ENCODE assay signal across 26 cellular contexts in genomic region chr20:46624941-46625340, GRCh38. TPM values are rescaled to one million over a fixed set of nuclear protein-coding genes. Genes with fewer than 3 reads are reported as not detected.
A peak's percentile ranks its signal among the peaks of the same experiment; 100 is the strongest.
DNase-seq lines count a peak whose midpoint lies in the region; ATAC-seq and TF ChIP-seq lines count a peak whose summit lies in the region.
"Had no signal": no experiment of that assay in that cellular context is flagged by ENCODE, and none has a peak within 500 bp of the region (broad histone marks: within the 10 kb centered on the region; RNA-seq: fewer than 3 reads in every experiment).

No MANE protein-coding gene starts in this region.

- no peaks in the 10 kb centered on the region for H3K4me1 ChIP-seq in ovary (ENCODE audit: insufficient read depth)
- peaks cover 0 to 12% (median 0%) of the 10 kb centered on the region in 12 donors for H3K4me1 ChIP-seq in heart left ventricle
- H3K4me1 ChIP-seq: A549, BE2C, Caco-2 had no signal

- intact Hi-C loops in ovary (cut with DNase I), result no loop called here
- intact Hi-C loops in heart left ventricle (cut with DNase I), result no loop called here

- peak; percentile 75 for DNase-seq in CD1c-positive myeloid dendritic cell (ENCODE audit: extremely low spot score)
- peak; percentile 90 for DNase-seq in MV-4-11 (lab: John Stamatoyannopoulos, UW)
- DNase-seq in OCI-M1 (lab: John Stamatoyannopoulos, UW), result peak; percentile 28
- peak; percentile 32 for DNase-seq in medulla oblongata (ENCODE audit: extremely low spot score)
- DNase-seq in ovary, result no peak
- DNase-seq in heart left ventricle, result no peak
- DNase-seq: BE2C; Caco-2; CD4-positive, alpha-beta T cell; DMS 273 treated with DMSO at 0.1 percent for 48 hours; DND-41; KG1; NCI-H1417; NCI-H1694 treated with DMSO at 0.1 percent for 48 hours; NCI-H2081 treated with DMSO at 0.1 percent for 48 hours; NCI-H2171 treated with DMSO at 0.1 percent for 48 hours; NCI-H524 treated with DMSO at 0.1 percent for 48 hours; NCI-H82; SJCRH30; SW 1271 had no signal

- no peaks in the 10 kb centered on the region for H3K36me3 ChIP-seq in ovary
- no peaks in the 10 kb centered on the region for H3K36me3 ChIP-seq in heart left ventricle
- H3K36me3 ChIP-seq: BE2C, SJCRH30 had no signal

- H3K4me3 ChIP-seq in ovary (no peak overlapping the region), heart left ventricle (no peak overlapping the region)
- H3K4me3 ChIP-seq: A549, GM12878, SJCRH30 had no signal

- 72 to 87% (median 85%) methylated on average over 2 of the region's 2 CpGs for WGBS in ovary, 3 donors
- 56 to 74% (median 65%) methylated on average over 2 of the region's 2 CpGs for WGBS in heart left ventricle, 4 donors

- TF ChIP-seq POLR2A in ovary (IDR thresholded peaks at IDR 0.05) (no peak), heart left ventricle (IDR thresholded peaks at IDR 0.05) (no peak)

- H3K9me3 ChIP-seq in ovary, result peaks cover 0 to 3% of the 10 kb centered on the region in 2 donors
- H3K9me3 ChIP-seq in heart left ventricle, result peaks cover 0 to 30% (median 5%) of the 10 kb centered on the region in 12 donors
- H3K9me3 ChIP-seq: BE2C, SJCRH30 had no signal

- TF ChIP-seq CTCF in ovary (IDR thresholded peaks at IDR 0.05) (no peak), heart left ventricle (IDR thresholded peaks at IDR 0.05) (no peak)

- TF ChIP-seq EP300 in ovary (IDR thresholded peaks at IDR 0.05), result no peak

- H3K27ac ChIP-seq in ovary (no peak overlapping the region), heart left ventricle (no peak overlapping the region)
- H3K27ac ChIP-seq: A549, HL-60, SJCRH30 had no signal

- H3K27me3 ChIP-seq in ovary (no peaks in the 10 kb centered on the region), heart left ventricle (no peaks in the 10 kb centered on the region)
- H3K27me3 ChIP-seq: BE2C, SJCRH30 had no signal

- ATAC-seq in HG02623 (IDR thresholded peaks at IDR 0.05; ENCODE audit: unreplicated experiment) (no peak), heart left ventricle (no peak)
- ATAC-seq: A549, GM12878, Panc1 had no signal

RNA-seq across cellular contexts. Expression of gene SLC13A3, which starts 26.3 kb away (rescaled TPM):
- total RNA-seq in ovary, result 1 to 10 TPM in 6 of 7 donors, under 1 TPM in 1; 0.36 to 6.1 (median 4.6) TPM
- polyA plus RNA-seq in ovary, result 1 to 10 TPM; 1.3 to 7.1 TPM
- total RNA-seq in heart left ventricle, result 1 to 10 TPM in 2 of 9 donors, under 1 TPM in 7; 0.13 to 2.6 (median 0.60) TPM
- under 1 TPM; 0.38 to 0.54 TPM for polyA plus RNA-seq in heart left ventricle
- total RNA-seq: HT-29, SJCRH30 had no signal

Comparison
In these comparisons a context has a peak if more than half of its experiments do, and no peak if none do; other contexts are left out.
1. DNase-seq: peak in CD1c-positive myeloid dendritic cell (single experiment), MV-4-11 (single experiment), OCI-M1 (single experiment) and medulla oblongata (single experiment); none in ovary (0 of 5) and heart left ventricle (0 of 5).